ENCODE assay signal across 8 cellular contexts in the genomic region with DNA sequence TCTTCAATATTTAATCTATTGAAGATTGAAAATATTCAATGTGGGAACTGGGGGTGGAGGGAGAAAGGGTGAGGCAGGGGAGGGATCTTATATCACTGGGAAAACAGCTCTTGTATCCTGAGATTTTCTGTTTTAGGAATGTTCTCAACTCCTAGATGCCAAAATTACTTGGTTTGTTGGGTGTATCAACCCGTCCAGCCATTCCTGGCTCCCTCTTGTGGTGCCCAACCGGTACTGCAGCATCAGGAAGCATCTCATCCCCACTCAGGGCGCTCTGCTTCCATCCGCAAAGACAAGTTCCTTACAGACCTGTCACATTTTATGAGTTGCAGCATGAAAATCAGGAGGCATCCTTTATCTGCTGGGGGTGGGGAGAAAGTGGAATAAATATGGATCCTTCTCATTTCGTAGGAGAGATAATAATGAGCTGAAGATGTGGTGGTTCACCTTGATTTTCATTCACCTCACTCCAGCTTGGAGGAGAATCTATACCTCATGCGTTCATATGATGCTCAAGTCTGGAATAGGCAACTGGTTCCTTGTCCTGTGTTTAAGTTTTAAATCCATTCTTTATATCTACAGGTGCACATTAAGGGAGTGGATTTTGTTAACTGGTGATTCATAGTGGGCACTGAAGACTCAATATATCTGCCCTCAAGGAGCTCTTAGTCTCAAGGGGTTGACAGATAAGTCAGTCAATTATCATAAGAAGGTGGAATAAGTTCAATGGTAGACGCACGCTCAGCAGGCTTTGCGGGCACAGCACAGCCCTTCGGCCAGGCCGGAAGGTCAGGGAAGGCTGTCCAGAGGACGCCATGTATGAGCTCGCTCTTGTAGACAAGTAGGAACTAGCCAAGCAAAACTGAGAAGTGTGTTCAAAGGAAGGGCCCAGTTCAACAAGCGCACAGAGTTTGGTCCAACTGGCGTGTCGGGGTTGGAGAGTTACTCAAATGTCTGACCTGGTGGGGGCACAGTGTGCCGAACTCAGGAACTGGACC.
A peak's percentile ranks its signal among the peaks of the same experiment; 100 is the strongest.
DNase-seq lines count a peak whose midpoint lies in the region; ATAC-seq and TF ChIP-seq lines count a peak whose summit lies in the region.

No MANE protein-coding gene starts in this region.

- intact Hi-C loops in Right ventricle myocardium superior (cut with DNase I) (loop anchor here (5.0 kb wide), 2 partner anchors 127 to 147 kb away; a partner anchor contains a TSS), prostate gland (cut with DNase I) (no loop called here), vagina (cut with DNase I) (loop anchor here (10.0 kb wide), 1 partner anchor 130 kb away; a partner anchor contains a TSS)

- no peak overlapping the region for H3K4me3 ChIP-seq in AG04450 (ENCODE audit: low read depth, low read length)
- no peak overlapping the region for H3K4me3 ChIP-seq in prostate gland
- H3K4me3 ChIP-seq in vagina = no peak overlapping the region

- H3K4me1 ChIP-seq in prostate gland (replicated peaks) = no peaks in the 10 kb centered on the region
- peaks cover 6% of the 10 kb centered on the region for H3K4me1 ChIP-seq in vagina

- peak; percentile 1 for DNase-seq in AG04450 (ENCODE audit: low read depth, low spot score)
- peak; percentile 79 for DNase-seq in GM13976 (ENCODE audit: low spot score)
- DNase-seq in SK-MEL-5 (ENCODE audit: low read depth, low spot score) = peak; percentile 78
- peak; percentile 59 for DNase-seq in activated naive CD4-positive, alpha-beta T cell treated with anti-CD3 and anti-CD28 coated beads, Interleukin-2, amount 50 U/mL, for 16 hours
- peak; percentile 81 for DNase-seq in Right ventricle myocardium superior
- DNase-seq in prostate gland (ENCODE audit: low spot score) = peak; percentile 73
- no peak for DNase-seq in vagina (ENCODE audit: extremely low spot score in 2 of 2)

- CTCF ChIA-PET in AG04450 (lab: Charles Lee) = interaction anchor here (0.6 to 1.9 kb wide), 18 partner anchors 8 to 317 kb away, joined by 3 to 8 read pairs (median 4); no protein-coding TSS in a partner anchor

- H3K27ac ChIP-seq in AG04450 (ENCODE audit: low read depth, low read length) (no peak overlapping the region), prostate gland (no peak overlapping the region), vagina (no peak overlapping the region)

- ATAC-seq in HG03432 (IDR thresholded peaks at IDR 0.05; ENCODE audit: unreplicated experiment) (peak; percentile 77), Right ventricle myocardium superior (ENCODE audit: poor library complexity) (peak; percentile 82)

- in situ Hi-C loops in GM13976 (cut with MboI; ENCODE audit: low sequenced_read_pairs, unreplicated experiment) (no loop called here), SK-MEL-5 (cut with HindIII; ENCODE audit: low pct_unique_long_range_greater_than_20kb, low sequenced_read_pairs) (no loop called here)

- POLR2A ChIA-PET in AG04450 (lab: Yijun Ruan, JAX) = no interaction called here

- peak; percentile 80 for TF ChIP-seq CTCF in AG04450 (IDR thresholded peaks at IDR 0.05; ENCODE audit: low read depth, low read length)
- TF ChIP-seq CTCF in GM13976 (IDR thresholded peaks at IDR 0.05; ENCODE audit: borderline replicate concordance, control extremely low read depth, extremely low read depth, insufficient read depth, missing control alignments) = peak; percentile 82
- TF ChIP-seq CTCF in prostate gland (IDR thresholded peaks at IDR 0.05) = peak; percentile 77 to 91 (median 90)
- peak; percentile 79 to 95 (median 82) for TF ChIP-seq CTCF in vagina (IDR thresholded peaks at IDR 0.05)

- H3K9me3 ChIP-seq in AG04450 (ENCODE audit: control insufficient read depth, insufficient read depth, low read length) = no peaks in the 10 kb centered on the region
- no peaks in the 10 kb centered on the region for H3K9me3 ChIP-seq in prostate gland
- H3K9me3 ChIP-seq in vagina = no peaks in the 10 kb centered on the region

- H3K36me3 ChIP-seq in prostate gland (no peaks in the 10 kb centered on the region), vagina (peaks cover 0 to 10% of the 10 kb centered on the region in 2 donors)

- TF ChIP-seq POLR2A in prostate gland (IDR thresholded peaks at IDR 0.05) (no peak), vagina (IDR thresholded peaks at IDR 0.05) (no peak)

- WGBS in prostate gland = 85% methylated on average over 17 of the region's 17 CpGs

- no peaks in the 10 kb centered on the region for H3K27me3 ChIP-seq in AG04450 (ENCODE audit: control insufficient read depth, insufficient read depth, low read length)
- no peaks in the 10 kb centered on the region for H3K27me3 ChIP-seq in prostate gland (replicated peaks; ENCODE audit: insufficient read depth)
- H3K27me3 ChIP-seq in vagina = no peaks in the 10 kb centered on the region

Comparison
In these comparisons a context has a peak if more than half of its experiments do, and no peak if none do; other contexts are left out.
1. DNase-seq: peak in AG04450 (single experiment), GM13976 (single experiment), SK-MEL-5 (single experiment), activated naive CD4-positive, alpha-beta T cell treated with anti-CD3 and anti-CD28 coated beads, Interleukin-2, amount 50 U/mL, for 16 hours (single experiment), Right ventricle myocardium superior (single experiment) and prostate gland (single experiment); none in vagina (0 of 2).
2. Peak in every context shown above with its lines, with median percentiles within 50 percentile points of each other: CTCF ChIP-seq.